In genomic region chr12:48681416-48681737, GRCh38 we compare ENCODE assay signal across 8 cellular contexts. TPM values are rescaled to one million over a fixed set of nuclear protein-coding genes. Genes with fewer than 3 reads are reported as not detected.
DNase-seq lines count a peak whose midpoint lies in the region; FAIRE-seq and TF ChIP-seq lines count a peak whose summit lies in the region.

No MANE protein-coding gene starts in this region.

- H3K79me2 ChIP-seq in hepatocyte = peaks cover 54% of the 10 kb centered on the region

- peak overlapping the region; percentile 49 for H2AFZ ChIP-seq in hepatocyte

- POLR2A ChIA-PET in BJ (lab: Charles Lee) = no interaction called here

- CTCF ChIA-PET in BJ (lab: Yijun Ruan, JAX) = interaction anchor here (1.7 kb wide), 1 partner anchor 8 kb away, joined by 3 read pairs; no protein-coding TSS in a partner anchor

- TF ChIP-seq CTCF in BJ (IDR thresholded peaks at IDR 0.05; ENCODE audit: insufficient read depth, low read depth, low read length) (no peak), HFF-Myc (IDR thresholded peaks at IDR 0.05; ENCODE audit: low read depth, low read length, missing control alignments) (no peak), hepatocyte (IDR thresholded peaks at IDR 0.05; ENCODE audit: poor library complexity) (no peak)

- intact Hi-C loops in activated T-helper 2 cell treated with anti-CD3 and anti-CD28 coated beads, Interferon-gamma antibody, Interleukin-2, Interleukin-4, amounts not matched to agents 10 μg/mL and 5 μg/mL and 100 μg/mL, durations not matched to agents 14 hours and 24 hours and 36 hours (cut with micrococcal nuclease) = loop anchor here (5.0 kb wide), 1 partner anchor 574 kb away; the partner anchor contains the start of gene SENP1

- H3K4me1 ChIP-seq in hepatocyte (ENCODE audit: insufficient read depth) (peaks cover 29% of the 10 kb centered on the region), small intestine (ENCODE audit: control insufficient read depth in 2 of 2, insufficient read depth in 1 of 2, low read depth in 1 of 2, low read length in 1 of 2) (peaks cover 2 to 19% of the 10 kb centered on the region in 2 donors)

- no peak for FAIRE-seq in small intestine (lab: Jason Lieb, UNC)

- H3K27ac Mint-ChIP-seq in activated T-helper 2 cell treated with anti-CD3 and anti-CD28 coated beads, Interferon-gamma antibody, Interleukin-2, Interleukin-4, amounts not matched to agents 10 μg/mL and 5 μg/mL and 100 μg/mL, durations not matched to agents 14 hours and 24 hours and 36 hours = peak overlapping the region; percentile 94

- no peak for DNase-seq in BJ (ENCODE audit: low read depth)
- no peak for DNase-seq in HFF-Myc (ENCODE audit: extremely low read depth, low read depth)
- no peak for DNase-seq in activated T-helper 2 cell treated with anti-CD3 and anti-CD28 coated beads, Interferon-gamma antibody, Interleukin-2, Interleukin-4, amounts not matched to agents 10 μg/mL and 5 μg/mL and 100 μg/mL, durations not matched to agents 14 hours and 24 hours and 36 hours (ENCODE audit: low spot score)
- DNase-seq in hepatocyte (ENCODE audit: low spot score) = no peak
- DNase-seq in small intestine = no peak
- DNase-seq in DMS79 treated with DMSO at 0.1 percent for 48 hours (lab: John Stamatoyannopoulos, UW) = no peak
- DNase-seq in stimulated activated CD4-positive, alpha-beta T cell treated with anti-CD3 and anti-CD28 coated beads, Interleukin-4, amount 100 ng/mL, for 24 hours = no peak
- DNase-seq in OCI-M2 (lab: John Stamatoyannopoulos, UW; ENCODE audit: unreplicated experiment) = no peak

- H3K9me2 ChIP-seq in hepatocyte (replicated peaks; ENCODE audit: insufficient read depth) = no peaks in the 10 kb centered on the region

- no peaks in the 10 kb centered on the region for H3K27me3 ChIP-seq in BJ (ENCODE audit: control insufficient read depth, insufficient read depth, low read length)
- H3K27me3 ChIP-seq in hepatocyte = no peaks in the 10 kb centered on the region
- H3K27me3 ChIP-seq in small intestine (ENCODE audit: control insufficient read depth in 2 of 2, insufficient read depth in 2 of 2, low read length in 2 of 2) = no peaks in the 10 kb centered on the region

- no peaks in the 10 kb centered on the region for H3K27me3 Mint-ChIP-seq in activated T-helper 2 cell treated with anti-CD3 and anti-CD28 coated beads, Interferon-gamma antibody, Interleukin-2, Interleukin-4, amounts not matched to agents 10 μg/mL and 5 μg/mL and 100 μg/mL, durations not matched to agents 14 hours and 24 hours and 36 hours (ENCODE audit: low read depth)

- H3K4me2 ChIP-seq in hepatocyte = peak overlapping the region; percentile 87

- WGBS in hepatocyte (ENCODE audit: low lambda C conversion rate, missing lambda C conversion rate) = 3% methylated on average over 13 of the region's 13 CpGs
- 0 to 1% (median 1%) methylated on average over 13 of the region's 13 CpGs for WGBS in small intestine, 3 donors

- H3K9me3 ChIP-seq in hepatocyte (ENCODE audit: low read depth) = no peaks in the 10 kb centered on the region
- H3K9me3 ChIP-seq in small intestine (ENCODE audit: control insufficient read depth, low read depth) = no peaks in the 10 kb centered on the region

- H3K4me3 ChIP-seq in BJ (ENCODE audit: low read depth, low read length) (peak overlapping the region; percentile 93), HFF-Myc (replicated peaks; ENCODE audit: low read depth, low read length) (peak overlapping the region; percentile 95), hepatocyte (peak overlapping the region; percentile 70), small intestine (ENCODE audit: low read depth in 1 of 2, low read length in 2 of 2) (peak overlapping the region; percentile 83 to 87)

- H3K36me3 ChIP-seq in BJ (ENCODE audit: control insufficient read depth, insufficient read depth, low read length) (peaks cover 3% of the 10 kb centered on the region), hepatocyte (replicated peaks; ENCODE audit: insufficient read depth, low read depth) (no peaks in the 10 kb centered on the region), small intestine (ENCODE audit: control insufficient read depth in 2 of 2, insufficient read depth in 2 of 2, low read length in 2 of 2) (peaks cover 0 to 6% of the 10 kb centered on the region in 2 donors)

- H3K4me3 Mint-ChIP-seq in activated T-helper 2 cell treated with anti-CD3 and anti-CD28 coated beads, Interferon-gamma antibody, Interleukin-2, Interleukin-4, amounts not matched to agents 10 μg/mL and 5 μg/mL and 100 μg/mL, durations not matched to agents 14 hours and 24 hours and 36 hours (ENCODE audit: low read depth) = peak overlapping the region; percentile 99

- H3K4me1 Mint-ChIP-seq in activated T-helper 2 cell treated with anti-CD3 and anti-CD28 coated beads, Interferon-gamma antibody, Interleukin-2, Interleukin-4, amounts not matched to agents 10 μg/mL and 5 μg/mL and 100 μg/mL, durations not matched to agents 14 hours and 24 hours and 36 hours (ENCODE audit: low read depth) = peaks cover 37% of the 10 kb centered on the region

- H4K20me1 ChIP-seq in hepatocyte (ENCODE audit: insufficient read depth, poor library complexity, severe bottlenecking) = peaks cover 23% of the 10 kb centered on the region

- no peaks in the 10 kb centered on the region for H3K9me3 Mint-ChIP-seq in activated T-helper 2 cell treated with anti-CD3 and anti-CD28 coated beads, Interferon-gamma antibody, Interleukin-2, Interleukin-4, amounts not matched to agents 10 μg/mL and 5 μg/mL and 100 μg/mL, durations not matched to agents 14 hours and 24 hours and 36 hours

- peaks cover 58% of the 10 kb centered on the region for H3K36me3 Mint-ChIP-seq in activated T-helper 2 cell treated with anti-CD3 and anti-CD28 coated beads, Interferon-gamma antibody, Interleukin-2, Interleukin-4, amounts not matched to agents 10 μg/mL and 5 μg/mL and 100 μg/mL, durations not matched to agents 14 hours and 24 hours and 36 hours (ENCODE audit: low read depth)

- H3K27ac ChIP-seq in hepatocyte (peak overlapping the region; percentile 94), small intestine (ENCODE audit: low read depth in 1 of 2, low read length in 1 of 2) (peak overlapping the region; percentile 77 to 98)

RNA-seq across cellular contexts. Expression of gene KANSL2, which starts 0.7 kb away (rescaled TPM):
- polyA plus RNA-seq in BJ (2011; rRNA removed) = 41.0 and 41.4 TPM in 2 replicates
- 26.6 and 55.8 TPM in 2 replicates for polyA minus RNA-seq in BJ (2011; rRNA and poly(A)+ RNA removed)
- 59.5 and 62.7 TPM in 2 replicates for total RNA-seq in activated T-helper 2 cell treated with anti-CD3 and anti-CD28 coated beads, Interferon-gamma antibody, Interleukin-2, Interleukin-4, amounts not matched to agents 10 μg/mL and 5 μg/mL and 100 μg/mL, durations not matched to agents 14 hours and 24 hours and 36 hours
- total RNA-seq in hepatocyte = 30.3 and 33.3 TPM in 2 replicates
- 22.6 and 27.1 TPM in 2 replicates for polyA plus RNA-seq in hepatocyte
- 10 to 100 TPM; 23.5 to 28.9 (median 28.1) TPM for polyA plus RNA-seq in small intestine

RNA-seq across cellular contexts. Expression of gene CCNT1, which starts 35.1 kb away (rescaled TPM):
- polyA plus RNA-seq in BJ (2011; rRNA removed) = 16.9 and 29.4 TPM in 2 replicates
- 19.3 and 20.5 TPM in 2 replicates for polyA minus RNA-seq in BJ (2011; rRNA and poly(A)+ RNA removed)
- 70.2 and 71.9 TPM in 2 replicates for total RNA-seq in activated T-helper 2 cell treated with anti-CD3 and anti-CD28 coated beads, Interferon-gamma antibody, Interleukin-2, Interleukin-4, amounts not matched to agents 10 μg/mL and 5 μg/mL and 100 μg/mL, durations not matched to agents 14 hours and 24 hours and 36 hours
- 27.0 and 35.1 TPM in 2 replicates for total RNA-seq in hepatocyte
- 5.0 and 5.2 TPM in 2 replicates for polyA plus RNA-seq in hepatocyte
- 1 to 10 TPM; 3.0 to 5.4 (median 4.7) TPM for polyA plus RNA-seq in small intestine
